In the genomic region with DNA sequence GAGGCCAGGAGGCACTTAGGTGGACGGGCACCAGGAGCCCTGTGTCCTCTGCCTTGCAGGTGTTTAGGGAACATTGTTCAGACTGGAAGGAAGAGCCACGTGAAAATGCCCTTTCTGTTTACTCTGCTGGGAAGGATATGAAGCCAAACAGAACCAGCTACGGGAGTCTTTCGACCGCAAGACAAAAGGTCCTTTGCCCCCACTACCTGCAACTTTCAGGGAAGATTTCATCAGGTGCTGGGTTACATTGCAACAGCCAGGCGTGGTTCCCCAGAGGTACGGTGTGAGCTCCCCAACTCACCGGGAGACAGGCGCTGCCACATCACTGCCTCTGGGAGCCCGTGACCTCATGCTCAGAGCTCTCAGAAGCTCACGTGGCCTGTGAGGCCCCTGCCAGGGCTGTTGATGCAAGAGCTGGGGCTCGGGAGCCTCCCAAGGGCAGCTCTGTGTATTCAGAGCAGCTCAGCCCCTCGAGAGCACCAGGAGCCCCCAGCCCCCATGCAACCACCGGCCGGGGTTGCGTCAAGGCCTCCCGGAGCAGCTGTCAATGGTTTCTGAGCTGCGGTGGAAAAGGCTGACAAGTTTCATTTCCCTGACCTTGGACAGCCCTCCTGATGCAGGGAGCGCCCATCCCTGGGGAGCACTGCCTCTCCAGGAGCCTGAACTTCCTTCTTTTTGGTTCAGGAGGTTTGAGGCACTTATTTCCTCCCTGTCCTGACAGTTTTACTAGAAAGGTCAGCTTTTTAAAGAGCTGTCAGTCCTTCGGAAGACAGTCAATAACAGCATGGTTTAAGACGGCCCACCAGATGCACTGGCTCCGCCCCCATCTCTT, we compare ENCODE assay signal across 8 cellular contexts. TPM values are rescaled to one million over a fixed set of nuclear protein-coding genes. Genes with fewer than 3 reads are reported as not detected.
DNase-seq lines count a peak whose midpoint lies in the region; ATAC-seq and TF ChIP-seq lines count a peak whose summit lies in the region.

No MANE protein-coding gene starts in this region.

- no peaks in the 10 kb centered on the region for H3K9me2 ChIP-seq in Karpas-422 (replicated peaks; ENCODE audit: insufficient read depth, low read length)

- peak overlapping the region; percentile 59 to 83 for H3K4me3 Mint-ChIP-seq in CD14-positive monocyte
- H3K4me3 Mint-ChIP-seq in mesothelial cell of epicardium: peak overlapping the region; percentile 17
- peak overlapping the region; percentile 82 for H3K4me3 Mint-ChIP-seq in stimulated activated naive CD8-positive, alpha-beta T cell treated with anti-CD3 and anti-CD28 coated beads, Interleukin-15, Interleukin-2, amounts not matched to agents 100 ng/mL and 50 ng/mL, for 24 hours

- H3K27ac ChIP-seq in Karpas-422 (ENCODE audit: low read length): no peak overlapping the region
- H3K27ac ChIP-seq in SK-N-MC: peak overlapping the region; percentile 55
- H3K27ac ChIP-seq in mammary epithelial cell (ENCODE audit: insufficient read depth, low read depth, low read length): no peak overlapping the region

- no peak overlapping the region for H3K4me3 ChIP-seq in Karpas-422 (ENCODE audit: low read length)
- no peak overlapping the region for H3K4me3 ChIP-seq in SK-N-MC
- no peak overlapping the region for H3K4me3 ChIP-seq in mammary epithelial cell (replicated peaks in 1 of 3; ENCODE audit: insufficient read depth in 1 of 3, low read depth in 2 of 3, low read length in 3 of 3)

- CTCF ChIA-PET in mammary epithelial cell (lab: Charles Lee; ENCODE audit: low non-redundant PET): interaction anchor here (0.7 kb wide), 1 partner anchor 248 kb away, joined by 3 read pairs; no protein-coding TSS in a partner anchor

- H3K27me3 Mint-ChIP-seq in CD14-positive monocyte (ENCODE audit: low read depth in 3 of 3) (peaks cover 13 to 24% (median 19%) of the 10 kb centered on the region in 3 donors), mesothelial cell of epicardium (ENCODE audit: low read depth) (no peaks in the 10 kb centered on the region)
- no peaks in the 10 kb centered on the region for H3K27me3 Mint-ChIP-seq in stimulated activated naive CD8-positive, alpha-beta T cell treated with anti-CD3 and anti-CD28 coated beads, Interleukin-15, Interleukin-2, amounts not matched to agents 100 ng/mL and 50 ng/mL, for 24 hours

- H3K27ac Mint-ChIP-seq in CD14-positive monocyte (peak overlapping the region; percentile 83 to 96 (median 93)), mesothelial cell of epicardium (peak overlapping the region; percentile 83)
- H3K27ac Mint-ChIP-seq in stimulated activated naive CD8-positive, alpha-beta T cell treated with anti-CD3 and anti-CD28 coated beads, Interleukin-15, Interleukin-2, amounts not matched to agents 100 ng/mL and 50 ng/mL, for 24 hours: peak overlapping the region; percentile 94

- dilution Hi-C loops in mammary epithelial cell (cut with HindIII; ENCODE audit: low sequenced_read_pairs): loop anchor here (25.0 kb wide), 1 partner anchor 231 kb away; no protein-coding TSS in a partner anchor

- 94% methylated on average over 20 of the region's 22 CpGs for WGBS in mammary epithelial cell (ENCODE audit: low coverage, missing lambda C conversion rate)

- no peak for TF ChIP-seq CTCF in CD14-positive monocyte (IDR thresholded peaks at IDR 0.05)
- TF ChIP-seq CTCF in mammary epithelial cell (conservative IDR thresholded peaks at IDR 0.05 in 1 of 2, IDR thresholded peaks at IDR 0.05 in 1 of 2; ENCODE audit: extremely low read depth in 1 of 2, insufficient read depth in 1 of 2, low read depth in 1 of 2, low read length in 2 of 2): no peak
- no peak for TF ChIP-seq CTCF in mesothelial cell of epicardium (IDR thresholded peaks at IDR 0.05; ENCODE audit: unreplicated experiment)

- H2AFZ ChIP-seq in Karpas-422 (ENCODE audit: low read length) (peak overlapping the region; percentile 9; the same call in 1 of the 2 replicates), mammary epithelial cell (ENCODE audit: low read depth, low read length) (no peak overlapping the region)

- H3K27me3 ChIP-seq in Karpas-422 (ENCODE audit: low read length): no peaks in the 10 kb centered on the region
- peaks cover 2% of the 10 kb centered on the region for H3K27me3 ChIP-seq in mammary epithelial cell (ENCODE audit: insufficient read depth, low read length)

- no peaks in the 10 kb centered on the region for H4K20me1 ChIP-seq in Karpas-422 (ENCODE audit: insufficient read depth, low read depth, low read length)
- no peaks in the 10 kb centered on the region for H4K20me1 ChIP-seq in mammary epithelial cell (ENCODE audit: insufficient read depth, low read length)

- H3K9me3 Mint-ChIP-seq in CD14-positive monocyte (peaks cover 0 to 2% (median 0%) of the 10 kb centered on the region in 7 donors), mesothelial cell of epicardium (no peaks in the 10 kb centered on the region)
- H3K9me3 Mint-ChIP-seq in stimulated activated naive CD8-positive, alpha-beta T cell treated with anti-CD3 and anti-CD28 coated beads, Interleukin-15, Interleukin-2, amounts not matched to agents 100 ng/mL and 50 ng/mL, for 24 hours: no peaks in the 10 kb centered on the region

- no TSS peak for BruUV-seq in mammary epithelial cell (replicated peaks; lab: Mats Ljungman, UMichigan)

- ATAC-seq in GM21360 (IDR thresholded peaks at IDR 0.05; ENCODE audit: unreplicated experiment) (no peak), GM21447 (IDR thresholded peaks at IDR 0.05; ENCODE audit: unreplicated experiment) (no peak)

- H3K36me3 ChIP-seq in Karpas-422 (ENCODE audit: insufficient read depth, low read length) (no peaks in the 10 kb centered on the region), SK-N-MC (ENCODE audit: insufficient read depth, low read length) (no peaks in the 10 kb centered on the region), mammary epithelial cell (ENCODE audit: insufficient read depth, low read length) (no peaks in the 10 kb centered on the region)

- H3K9ac ChIP-seq in Karpas-422 (ENCODE audit: low read length) (peak overlapping the region; percentile 37; the same call in 1 of the 2 replicates), SK-N-MC (ENCODE audit: insufficient read length) (peak overlapping the region; percentile 44), mammary epithelial cell (ENCODE audit: insufficient read depth, low read length) (no peak overlapping the region)

- H3K79me2 ChIP-seq in Karpas-422 (ENCODE audit: low read length): no peaks in the 10 kb centered on the region
- no peaks in the 10 kb centered on the region for H3K79me2 ChIP-seq in mammary epithelial cell (ENCODE audit: insufficient read depth, low read length)

- H3K4me1 ChIP-seq in Karpas-422 (ENCODE audit: low read length) (peaks cover 10% of the 10 kb centered on the region), mammary epithelial cell (ENCODE audit: insufficient read depth, low read length) (peaks cover 5% of the 10 kb centered on the region)

- no peak overlapping the region for H3K4me2 ChIP-seq in Karpas-422 (ENCODE audit: low read depth, low read length, poor library complexity, severe bottlenecking)
- no peak overlapping the region for H3K4me2 ChIP-seq in mammary epithelial cell (ENCODE audit: insufficient read depth, low read depth, low read length)

- H3K9me3 ChIP-seq in Karpas-422 (ENCODE audit: low read length) (no peaks in the 10 kb centered on the region), SK-N-MC (ENCODE audit: low read depth, low read length) (no peaks in the 10 kb centered on the region), mammary epithelial cell (replicated peaks; ENCODE audit: insufficient read depth, low read length) (no peaks in the 10 kb centered on the region)

- DNase-seq in CD14-positive monocyte (ENCODE audit: low spot score): peak; percentile 95
- DNase-seq in Karpas-422: peak; percentile 55
- DNase-seq in SK-N-MC (ENCODE audit: low read depth, low spot score): no peak
- DNase-seq in mammary epithelial cell: peak; percentile 3
- peak; percentile 53 to 65 for DNase-seq in mesothelial cell of epicardium (ENCODE audit: low spot score in 2 of 2, unreplicated experiment in 2 of 2)

- in situ Hi-C loops in mammary epithelial cell (cut with MboI; ENCODE audit: low sequenced_read_pairs in 2 of 2): loop anchor here (25.0 kb wide), 1 partner anchor 181 kb away; no protein-coding TSS in a partner anchor

- H3K36me3 Mint-ChIP-seq in CD14-positive monocyte: peaks cover 0 to 4% of the 10 kb centered on the region in 2 donors
- peaks cover 4% of the 10 kb centered on the region for H3K36me3 Mint-ChIP-seq in mesothelial cell of epicardium
- H3K36me3 Mint-ChIP-seq in stimulated activated naive CD8-positive, alpha-beta T cell treated with anti-CD3 and anti-CD28 coated beads, Interleukin-15, Interleukin-2, amounts not matched to agents 100 ng/mL and 50 ng/mL, for 24 hours (ENCODE audit: low read depth): no peaks in the 10 kb centered on the region

- H3K4me1 Mint-ChIP-seq in CD14-positive monocyte (peaks cover 52% of the 10 kb centered on the region), mesothelial cell of epicardium (peaks cover 48% of the 10 kb centered on the region)
- H3K4me1 Mint-ChIP-seq in stimulated activated naive CD8-positive, alpha-beta T cell treated with anti-CD3 and anti-CD28 coated beads, Interleukin-15, Interleukin-2, amounts not matched to agents 100 ng/mL and 50 ng/mL, for 24 hours (ENCODE audit: low read depth): peaks cover 71% of the 10 kb centered on the region

- intact Hi-C loops in CD14-positive monocyte (cut with micrococcal nuclease) (loop anchor here in 1 of 2 donors (5.0 kb wide), 1 partner anchor 201 kb away; no protein-coding TSS in a partner anchor), mammary epithelial cell (cut with micrococcal nuclease) (no loop called here)

RNA-seq across cellular contexts. Expression of gene TBC1D16, which starts 42.1 kb away (rescaled TPM):
- polyA plus RNA-seq in CD14-positive monocyte (under 1 TPM; 0.11 to 0.27 TPM), mammary epithelial cell (7.5 TPM)
- 0.22 and 1.9 TPM in 2 replicates for total RNA-seq in Karpas-422 (2014; rRNA removed; shearing (Covaris generic); ENCODE audit: low replicate concordance)
- total RNA-seq in mammary epithelial cell (10 to 100 TPM; 20.7 to 28.3 TPM), mesothelial cell of epicardium (69.8 to 76.0 TPM (median 73.2 TPM) in 3 replicates)
- polyA minus RNA-seq in mammary epithelial cell: 33.0 TPM

RNA-seq across cellular contexts. Expression of gene CCDC40, which starts 42.8 kb away (rescaled TPM):
- polyA plus RNA-seq in CD14-positive monocyte (under 1 TPM in 1 of 2 donors, not detected in 1; 0.21 TPM), mammary epithelial cell (0.82 TPM)
- not detected in 2 replicates for total RNA-seq in Karpas-422 (2014; rRNA removed; shearing (Covaris generic); ENCODE audit: low replicate concordance)
- total RNA-seq in mammary epithelial cell (1 to 10 TPM; 2.7 to 3.0 TPM), mesothelial cell of epicardium (20.6 to 25.9 TPM (median 23.5 TPM) in 3 replicates)
- polyA minus RNA-seq in mammary epithelial cell: not detected

Comparison
In these comparisons a context has a peak if more than half of its experiments do, and no peak if none do; other contexts are left out.
1. H3K4me3 Mint-ChIP-seq: peak in every context shown above with its lines; median percentile 82 in stimulated activated naive CD8-positive, alpha-beta T cell treated with anti-CD3 and anti-CD28 coated beads, Interleukin-15, Interleukin-2, amounts not matched to agents 100 ng/mL and 50 ng/mL, for 24 hours; 71 in CD14-positive monocyte; 17 in mesothelial cell of epicardium.